In genomic region chr11:104731890-104732289, GRCh38 we compare ENCODE assay signal across 14 cellular contexts.
"Had no signal": no experiment of that assay in that cellular context is flagged by ENCODE, and none has a peak within 500 bp of the region (broad histone marks: within the 10 kb centered on the region; RNA-seq: fewer than 3 reads in every experiment).

No MANE protein-coding gene starts in this region.

- H3K9me3 ChIP-seq: left ventricle myocardium inferior, psoas muscle, right lobe of liver, spleen, upper lobe of left lung had no signal

- H3K4me2 ChIP-seq: hepatocyte had no signal

- H3K79me2 ChIP-seq: hepatocyte had no signal

- FAIRE-seq: kidney had no signal

- H3K27me3 ChIP-seq: hepatocyte, right lobe of liver, spleen, upper lobe of left lung had no signal

- ATAC-seq: psoas muscle, right lobe of liver had no signal

- H3K4me1 ChIP-seq: left ventricle myocardium inferior, psoas muscle, right lobe of liver had no signal

- H3K36me3 ChIP-seq: left ventricle myocardium inferior, right lobe of liver, spleen, upper lobe of left lung had no signal

- H2AFZ ChIP-seq: hepatocyte had no signal

- DNase-seq: activated naive CD4-positive, alpha-beta T cell; central memory CD4-positive, alpha-beta T cell; effector CD4-positive, alpha-beta T cell; kidney; left ventricle myocardium inferior; mesenchymal stem cell; psoas muscle; right lobe of liver; spleen; stimulated activated CD4-positive, alpha-beta T cell treated with anti-CD3 and anti-CD28 coated beads, Interleukin-2, amount 100 ng/mL, for 24 hours; stimulated activated naive CD4-positive, alpha-beta T cell treated with Interleukin-2 at 50 U/mL for 16 hours; upper lobe of left lung had no signal

- H3K4me3 ChIP-seq: coronary artery, hepatocyte, left ventricle myocardium inferior, psoas muscle, right lobe of liver, spleen, upper lobe of left lung had no signal

- H3K27ac ChIP-seq: coronary artery, hepatocyte, left ventricle myocardium inferior, psoas muscle, right lobe of liver, spleen, upper lobe of left lung had no signal
